Comparison of ENCODE assay signal across 19 cellular contexts in the genomic region with DNA sequence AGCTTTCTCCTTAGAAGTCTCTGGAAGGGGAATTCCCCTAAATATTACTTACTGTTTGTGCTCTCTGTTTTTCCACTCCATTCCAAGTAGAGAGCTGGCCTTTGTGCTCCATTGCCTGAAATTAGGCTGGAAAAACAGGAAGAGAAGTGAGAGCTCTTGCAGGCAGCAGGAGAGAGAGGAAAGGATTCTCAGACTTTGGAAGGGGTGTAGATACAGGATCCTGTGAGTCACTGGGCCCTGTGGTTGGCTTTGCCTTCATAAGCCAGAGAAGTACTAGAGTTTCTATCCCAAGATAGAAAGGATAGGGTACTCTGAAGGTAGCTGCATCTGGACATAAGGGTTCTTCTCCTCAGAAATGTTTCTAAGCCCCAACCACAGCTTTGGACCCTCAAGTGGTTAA.
DNase-seq lines count a peak whose midpoint lies in the region; ATAC-seq and TF ChIP-seq lines count a peak whose summit lies in the region.
"Had no signal": no experiment of that assay in that cellular context is flagged by ENCODE, and none has a peak within 500 bp of the region (broad histone marks: within the 10 kb centered on the region; RNA-seq: fewer than 3 reads in every experiment).

No MANE protein-coding gene starts in this region.

- ATAC-seq in HG02798 (IDR thresholded peaks at IDR 0.05; ENCODE audit: poor library complexity, unreplicated experiment) (no peak), HG02852 (IDR thresholded peaks at IDR 0.05; ENCODE audit: unreplicated experiment) (no peak)
- ATAC-seq: CD8-positive, alpha-beta T cell; GM12878 had no signal

- H3K36me3 ChIP-seq in adipocyte (ENCODE audit: control insufficient read depth, insufficient read depth, low read length, severe bottlenecking), result no peaks in the 10 kb centered on the region
- no peaks in the 10 kb centered on the region for H3K36me3 ChIP-seq in neural progenitor cell
- H3K36me3 ChIP-seq: HAP-1 had no signal

- peaks cover 5% of the 10 kb centered on the region for H3K9me3 Mint-ChIP-seq in neural progenitor cell
- H3K9me3 Mint-ChIP-seq: CD4-positive, CD25-positive, alpha-beta regulatory T cell; CD8-positive, alpha-beta T cell had no signal

- H3K27ac Mint-ChIP-seq in neural progenitor cell, result no peak overlapping the region
- H3K27ac Mint-ChIP-seq: CD4-positive, CD25-positive, alpha-beta regulatory T cell; CD8-positive, alpha-beta T cell; HFFc6 had no signal

- no peaks in the 10 kb centered on the region for H3K79me2 ChIP-seq in neural progenitor cell (ENCODE audit: low read depth)

- no peaks in the 10 kb centered on the region for H4K20me1 ChIP-seq in neural progenitor cell (ENCODE audit: low read depth)

- H3K27me3 Mint-ChIP-seq in neural progenitor cell (ENCODE audit: insufficient read depth, low read depth), result peaks cover 6% of the 10 kb centered on the region
- H3K27me3 Mint-ChIP-seq: CD4-positive, CD25-positive, alpha-beta regulatory T cell had no signal

- H3K27ac ChIP-seq in neural progenitor cell, result no peak overlapping the region
- H3K27ac ChIP-seq: C4-2B had no signal

- no peaks in the 10 kb centered on the region for H3K27me3 ChIP-seq in adipocyte (replicated peaks; ENCODE audit: control insufficient read depth, insufficient read depth, low read length)
- H3K27me3 ChIP-seq in neural progenitor cell, result no peaks in the 10 kb centered on the region

- peaks cover 43% of the 10 kb centered on the region for H3K4me1 Mint-ChIP-seq in neural progenitor cell
- H3K4me1 Mint-ChIP-seq: CD4-positive, CD25-positive, alpha-beta regulatory T cell had no signal

- H3K36me3 Mint-ChIP-seq in neural progenitor cell, result no peaks in the 10 kb centered on the region
- H3K36me3 Mint-ChIP-seq: CD4-positive, CD25-positive, alpha-beta regulatory T cell; CD8-positive, alpha-beta T cell had no signal

- DNase-seq in adipocyte (ENCODE audit: low read depth) (peak; percentile 11), astrocyte of the spinal cord (ENCODE audit: low read depth, low spot score) (peak; percentile 22), neural progenitor cell (ENCODE audit: low spot score) (no peak), NCI-H1694 treated with DMSO at 0.1 percent for 48 hours (lab: John Stamatoyannopoulos, UW) (no peak), ecto neural progenitor cell (ENCODE audit: low spot score) (no peak)
- DNase-seq: Caco-2; CD4-positive, CD25-positive, alpha-beta regulatory T cell; CD8-positive, alpha-beta T cell; DMS153; DMS79; EL; GDM1; GOT3; HFFc6 had no signal

- TF ChIP-seq CTCF in astrocyte of the spinal cord (IDR thresholded peaks at IDR 0.05; ENCODE audit: low read depth, low read length) (no peak), neural progenitor cell (IDR thresholded peaks at IDR 0.05) (no peak)

- no peak overlapping the region for H3K9ac ChIP-seq in adipocyte (ENCODE audit: low read length)
- no peak overlapping the region for H3K9ac ChIP-seq in neural progenitor cell

- peaks cover 10% of the 10 kb centered on the region for H3F3A ChIP-seq in neural progenitor cell (ENCODE audit: low read depth)

- H3K4me3 Mint-ChIP-seq in neural progenitor cell, result peak overlapping the region; percentile 36
- H3K4me3 Mint-ChIP-seq: CD4-positive, CD25-positive, alpha-beta regulatory T cell; CD8-positive, alpha-beta T cell; HFFc6 had no signal

- H3K4me1 ChIP-seq in adipocyte (ENCODE audit: control insufficient read depth, insufficient read depth, low read length) (no peaks in the 10 kb centered on the region), neural progenitor cell (peaks cover 34% of the 10 kb centered on the region)
- H3K4me1 ChIP-seq: Caco-2, HAP-1 had no signal

- H2AFZ ChIP-seq in neural progenitor cell (replicated peaks), result no peak overlapping the region

- in situ Hi-C loops in astrocyte of the spinal cord (cut with HindIII; ENCODE audit: low sequenced_read_pairs), result no loop called here

- no peaks in the 10 kb centered on the region for H3K9me3 ChIP-seq in adipocyte (ENCODE audit: control insufficient read depth, low read length)
- H3K9me3 ChIP-seq in neural progenitor cell (ENCODE audit: low read depth), result no peaks in the 10 kb centered on the region
- H3K9me3 ChIP-seq: Caco-2, HAP-1 had no signal

- H3K4me3 ChIP-seq in adipocyte (ENCODE audit: low read length), result no peak overlapping the region
- no peak overlapping the region for H3K4me3 ChIP-seq in astrocyte of the spinal cord (ENCODE audit: low read depth, low read length)
- no peak overlapping the region for H3K4me3 ChIP-seq in neural progenitor cell
- H3K4me3 ChIP-seq: GM12878, HAP-1 had no signal

- no peak overlapping the region for H3K4me2 ChIP-seq in neural progenitor cell

Comparison
In these comparisons a context has a peak if more than half of its experiments do, and no peak if none do; other contexts are left out.
1. DNase-seq: peak in adipocyte (single experiment) and astrocyte of the spinal cord (single experiment); none in neural progenitor cell (single experiment), NCI-H1694 treated with DMSO at 0.1 percent for 48 hours (single experiment) and ecto neural progenitor cell (single experiment).